In the genomic region with DNA sequence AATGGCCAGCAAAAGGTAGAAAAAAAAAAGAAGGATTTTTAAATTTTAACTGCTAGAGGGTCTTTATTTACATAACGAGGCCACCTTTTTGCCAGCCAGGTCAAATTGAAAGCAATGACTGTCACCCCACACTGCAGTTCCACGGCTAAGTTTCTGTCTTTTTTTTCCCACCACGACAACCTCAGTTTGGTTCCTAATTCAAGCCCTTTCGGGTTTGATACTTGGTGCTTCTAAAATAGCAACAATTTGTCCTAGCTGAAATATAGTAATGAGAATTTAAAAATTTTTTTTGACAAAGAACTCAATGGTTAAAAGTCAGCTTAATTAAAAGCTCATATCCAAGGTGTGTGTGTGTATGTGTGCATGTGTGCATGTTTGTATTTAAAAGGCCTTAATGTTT, we compare ENCODE assay signal across 18 cellular contexts. TPM values are rescaled to one million over a fixed set of nuclear protein-coding genes. Genes with fewer than 3 reads are reported as not detected.
DNase-seq lines count a peak whose midpoint lies in the region; ATAC-seq, FAIRE-seq and TF ChIP-seq lines count a peak whose summit lies in the region.
"Had no signal": no experiment of that assay in that cellular context is flagged by ENCODE, and none has a peak within 500 bp of the region (broad histone marks: within the 10 kb centered on the region; RNA-seq: fewer than 3 reads in every experiment).

No MANE protein-coding gene starts in this region.

- H3K4me3 ChIP-seq in HepG2 (replicated peaks in 1 of 3; ENCODE audit: insufficient read depth in 1 of 3, low read depth in 2 of 3, low read length in 3 of 3) (no peak overlapping the region), MM.1S (ENCODE audit: low read length) (no peak overlapping the region)
- H3K4me3 ChIP-seq: MG63, PC-9 had no signal

- no TSS peak for BruUV-seq in HepG2 (replicated peaks; lab: Mats Ljungman, UMichigan)

- no peak for TF ChIP-seq RAD21 in HepG2 (CRISPR knock-in tag; IDR thresholded peaks at IDR 0.05)

- no peaks in the 10 kb centered on the region for H3K9me2 ChIP-seq in MM.1S (replicated peaks; ENCODE audit: insufficient read depth, low read length)

- CTCF ChIA-PET in HepG2 (lab: Yijun Ruan, JAX; ENCODE audit: low intra/inter-chr PET ratio, low total read pairs), result no interaction called here

- ATAC-seq in GM18498 (IDR thresholded peaks at IDR 0.05; ENCODE audit: unreplicated experiment) (peak; percentile 84), HG02938 (IDR thresholded peaks at IDR 0.05; ENCODE audit: unreplicated experiment) (peak; percentile 67), HepG2 (no peak), GM21526 (IDR thresholded peaks at IDR 0.05; ENCODE audit: low FRiP score, unreplicated experiment) (no peak)

- H3K4me1 ChIP-seq in HepG2 (ENCODE audit: insufficient read depth, low read length), result no peaks in the 10 kb centered on the region
- H3K4me1 ChIP-seq in MM.1S (ENCODE audit: low read length), result no peaks in the 10 kb centered on the region
- H3K4me1 ChIP-seq: BE2C had no signal

- in situ Hi-C loops in HepG2 (cut with HindIII; ENCODE audit: extremely low pct_ligation_motif_present, low pct_unique_long_range_greater_than_20kb), result no loop called here

- intact Hi-C loops in HepG2 (cut with micrococcal nuclease; ENCODE audit: unreplicated experiment), result no loop called here

- H3K36me3 ChIP-seq in HepG2 (replicated peaks in 1 of 2; ENCODE audit: control insufficient read depth in 1 of 2, insufficient read depth in 2 of 2, low read length in 2 of 2) (no peaks in the 10 kb centered on the region), MM.1S (replicated peaks; ENCODE audit: insufficient read depth, low read length) (no peaks in the 10 kb centered on the region)
- H3K36me3 ChIP-seq: BE2C, MG63 had no signal

- no peak for TF ChIP-seq POLR2A in HepG2 (IDR thresholded peaks at IDR 0.05; ENCODE audit: insufficient read depth in 1 of 2, low read depth in 2 of 2, low read length in 2 of 2)

- no peak for FAIRE-seq in HepG2 (lab: Jason Lieb, UNC)

- DNase-seq in GM20000 (ENCODE audit: low spot score), result peak; percentile 36
- no peak for DNase-seq in stimulated activated naive CD4-positive, alpha-beta T cell (lab: John Stamatoyannopoulos, UW)
- no peak for DNase-seq in HepG2 (ENCODE audit: low spot score)
- DNase-seq in MM.1S, result no peak
- DNase-seq: BE2C; Calu3; CD4-positive, alpha-beta T cell; DMS79; GOT3; MG63; NCI-H1092 treated with DMSO at 0.1 percent for 48 hours; NCI-H510A treated with DMSO at 0.1 percent for 48 hours; NCI-H82; PC-9 had no signal

- H3F3A ChIP-seq in MM.1S (ENCODE audit: insufficient read depth, low read length), result no peaks in the 10 kb centered on the region

- H3K9ac ChIP-seq in HepG2 (ENCODE audit: insufficient read depth, low read depth, low read length) (no peak overlapping the region), MM.1S (ENCODE audit: low read length) (no peak overlapping the region)

- POLR2A ChIA-PET in HepG2 (lab: Yijun Ruan, JAX), result no interaction called here

- TF ChIP-seq EP300 in HepG2 (IDR thresholded peaks at IDR 0.05; ENCODE audit: low read depth in 2 of 2, low read length in 2 of 2) (no peak), HepG2 (CRISPR knock-in tag; IDR thresholded peaks at IDR 0.05; ENCODE audit: borderline replicate concordance) (no peak)

- peaks cover 0 to 16% of the 10 kb centered on the region in 2 experiments; a peak in 2 of 5 replicates for H3K27me3 ChIP-seq in HepG2 (ENCODE audit: control insufficient read depth in 1 of 2, insufficient read depth in 2 of 2, low read length in 2 of 2)
- H3K27me3 ChIP-seq in MM.1S (replicated peaks; ENCODE audit: insufficient read depth, low read length), result no peaks in the 10 kb centered on the region
- H3K27me3 ChIP-seq: BE2C, MG63 had no signal

- H3K4me2 ChIP-seq in HepG2 (ENCODE audit: low read depth, low read length) (no peak overlapping the region), MM.1S (ENCODE audit: low read depth, low read length) (no peak overlapping the region)
- H3K4me2 ChIP-seq: PC-9 had no signal

- H3K79me2 ChIP-seq in HepG2 (ENCODE audit: insufficient read depth, low read length) (no peaks in the 10 kb centered on the region), MM.1S (ENCODE audit: low read length) (no peaks in the 10 kb centered on the region)

- no peak for TF ChIP-seq CTCF in GM20000 (IDR thresholded peaks at IDR 0.05; ENCODE audit: extremely low read depth, missing control alignments)
- TF ChIP-seq CTCF in HepG2 (CRISPR knock-in tag; IDR thresholded peaks at IDR 0.05), result no peak
- TF ChIP-seq CTCF in MM.1S (IDR thresholded peaks at IDR 0.05; ENCODE audit: low read length), result no peak

- H3K27ac ChIP-seq in HepG2 (ENCODE audit: extremely low read length, insufficient read depth, low read length) (no peak overlapping the region), MM.1S (ENCODE audit: low read length) (no peak overlapping the region)
- H3K27ac ChIP-seq: PC-9 had no signal

- H3K9me3 ChIP-seq in HepG2 (ENCODE audit: low read length) (peaks cover 36% of the 10 kb centered on the region), MM.1S (replicated peaks; ENCODE audit: insufficient read depth, low read length) (no peaks in the 10 kb centered on the region)
- H3K9me3 ChIP-seq: BE2C had no signal

- H2AFZ ChIP-seq in HepG2 (ENCODE audit: low read length) (no peak overlapping the region), MM.1S (ENCODE audit: low read length) (no peak overlapping the region)
- H2AFZ ChIP-seq: PC-9 had no signal

- WGBS in HepG2 (ENCODE audit: low lambda C conversion rate), result 9% methylated on average over 4 of the region's 4 CpGs

- H4K20me1 ChIP-seq in HepG2 (ENCODE audit: insufficient read depth, low read length) (no peaks in the 10 kb centered on the region), MM.1S (ENCODE audit: insufficient read depth, low read length) (no peaks in the 10 kb centered on the region)

TF ChIP-seq in HepG2, 621 proteins besides CTCF, POLR2A, EP300 and RAD21 (continues in another document):
- TF ChIP-seq, protein P1, sequence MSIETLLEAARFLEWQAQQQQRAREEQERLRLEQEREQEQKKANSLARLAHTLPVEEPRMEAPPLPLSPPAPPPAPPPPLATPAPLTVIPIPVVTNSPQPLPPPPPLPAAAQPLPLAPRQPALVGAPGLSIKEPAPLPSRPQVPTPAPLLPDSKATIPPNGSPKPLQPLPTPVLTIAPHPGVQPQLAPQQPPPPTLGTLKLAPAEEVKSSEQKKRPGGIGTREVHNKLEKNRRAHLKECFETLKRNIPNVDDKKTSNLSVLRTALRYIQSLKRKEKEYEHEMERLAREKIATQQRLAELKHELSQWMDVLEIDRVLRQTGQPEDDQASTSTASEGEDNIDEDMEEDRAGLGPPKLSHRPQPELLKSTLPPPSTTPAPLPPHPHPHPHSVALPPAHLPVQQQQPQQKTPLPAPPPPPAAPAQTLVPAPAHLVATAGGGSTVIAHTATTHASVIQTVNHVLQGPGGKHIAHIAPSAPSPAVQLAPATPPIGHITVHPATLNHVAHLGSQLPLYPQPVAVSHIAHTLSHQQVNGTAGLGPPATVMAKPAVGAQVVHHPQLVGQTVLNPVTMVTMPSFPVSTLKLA (IDR thresholded peaks at IDR 0.05), result no peak

RNA-seq across cellular contexts. Expression of a gene that starts 16.4 kb away (rescaled TPM):
- not detected in 2 replicates for total RNA-seq in HepG2 (2016; rRNA removed; fragmentation: Illumina TruSeq; extraction: Trizol)
- not detected in 2 replicates for total RNA-seq in HepG2 (2016; cell fraction: cytosol; rRNA removed; fragmentation: Illumina TruSeq; extraction: Trizol; ENCODE audit: low read depth)
- not detected in 2 replicates for total RNA-seq in HepG2 (2016; cell fraction: insoluble cytoplasmic fraction; rRNA removed; fragmentation: Illumina TruSeq; extraction: Trizol)
- not detected in 2 replicates for total RNA-seq in HepG2 (2016; cell fraction: membrane; rRNA removed; fragmentation: Illumina TruSeq; extraction: Trizol)
- not detected in 2 replicates for total RNA-seq in HepG2 (2016; cell fraction: nucleus; rRNA removed; fragmentation: Illumina TruSeq; extraction: Trizol)
- not detected in 2 replicates for polyA plus RNA-seq in HepG2 (2011; rRNA removed)
- polyA plus RNA-seq in HepG2 (2011; cell fraction: cytosol; rRNA removed), result not detected in 2 replicates
- not detected in 2 replicates for polyA plus RNA-seq in HepG2 (2011; cell fraction: nucleus; rRNA removed)
- not detected in 2 replicates for polyA plus RNA-seq in HepG2 (2012)
- not detected in 2 replicates for polyA plus RNA-seq in HepG2 (2016; cell fraction: cytosol; fragmentation: Illumina TruSeq; extraction: Trizol; ENCODE audit: low read depth)
- polyA plus RNA-seq in HepG2 (2016; cell fraction: insoluble cytoplasmic fraction; fragmentation: Illumina TruSeq; extraction: Trizol; ENCODE audit: low read depth), result not detected in 2 replicates
- not detected in 2 replicates for polyA plus RNA-seq in HepG2 (2016; cell fraction: membrane; fragmentation: Illumina TruSeq; extraction: Trizol; ENCODE audit: low read depth)
- not detected in 2 replicates for polyA plus RNA-seq in HepG2 (2016; cell fraction: nucleus; fragmentation: Illumina TruSeq; extraction: Trizol; ENCODE audit: insufficient read depth, low read depth)
- polyA minus RNA-seq in HepG2 (2011; rRNA and poly(A)+ RNA removed; ENCODE audit: low replicate concordance), result not detected in 2 replicates
- not detected in 2 replicates for polyA minus RNA-seq in HepG2 (2011; cell fraction: cytosol; rRNA and poly(A)+ RNA removed)
- polyA minus RNA-seq in HepG2 (2011; cell fraction: nucleus; rRNA and poly(A)+ RNA removed), result not detected in 2 replicates
- total RNA-seq: Calu3; CD4-positive, alpha-beta T cell; PC-9; SK-MEL-5 had no signal

RNA-seq across cellular contexts. Expression of a gene that starts 36.4 kb away (rescaled TPM):
- 8.5 and 14.2 TPM in 2 replicates for total RNA-seq in HepG2 (2016; rRNA removed; fragmentation: Illumina TruSeq; extraction: Trizol)
- total RNA-seq in HepG2 (2016; cell fraction: cytosol; rRNA removed; fragmentation: Illumina TruSeq; extraction: Trizol; ENCODE audit: low read depth), result 2.4 and 3.0 TPM in 2 replicates
- 7.1 and 13.1 TPM in 2 replicates for total RNA-seq in HepG2 (2016; cell fraction: insoluble cytoplasmic fraction; rRNA removed; fragmentation: Illumina TruSeq; extraction: Trizol)
- total RNA-seq in HepG2 (2016; cell fraction: membrane; rRNA removed; fragmentation: Illumina TruSeq; extraction: Trizol), result 6.9 and 7.7 TPM in 2 replicates
- total RNA-seq in HepG2 (2016; cell fraction: nucleus; rRNA removed; fragmentation: Illumina TruSeq; extraction: Trizol), result 12.2 and 15.8 TPM in 2 replicates
- polyA plus RNA-seq in HepG2 (2011; rRNA removed), result 10.5 and 11.5 TPM in 2 replicates
- 8.3 and 11.0 TPM in 2 replicates for polyA plus RNA-seq in HepG2 (2011; cell fraction: cytosol; rRNA removed)
- 9.0 and 10.7 TPM in 2 replicates for polyA plus RNA-seq in HepG2 (2011; cell fraction: nucleus; rRNA removed)
- polyA plus RNA-seq in HepG2 (2012), result 8.8 TPM in 2 replicates
- 1.5 and 2.5 TPM in 2 replicates for polyA plus RNA-seq in HepG2 (2016; cell fraction: cytosol; fragmentation: Illumina TruSeq; extraction: Trizol; ENCODE audit: low read depth)
- polyA plus RNA-seq in HepG2 (2016; cell fraction: insoluble cytoplasmic fraction; fragmentation: Illumina TruSeq; extraction: Trizol; ENCODE audit: low read depth), result 6.7 and 7.6 TPM in 2 replicates
- 4.5 and 6.1 TPM in 2 replicates for polyA plus RNA-seq in HepG2 (2016; cell fraction: membrane; fragmentation: Illumina TruSeq; extraction: Trizol; ENCODE audit: low read depth)
- 20.4 and 23.1 TPM in 2 replicates for polyA plus RNA-seq in HepG2 (2016; cell fraction: nucleus; fragmentation: Illumina TruSeq; extraction: Trizol; ENCODE audit: insufficient read depth, low read depth)
- 14.1 and 16.5 TPM in 2 replicates for polyA minus RNA-seq in HepG2 (2011; rRNA and poly(A)+ RNA removed; ENCODE audit: low replicate concordance)
- 8.0 and 9.3 TPM in 2 replicates for polyA minus RNA-seq in HepG2 (2011; cell fraction: cytosol; rRNA and poly(A)+ RNA removed)
- 17.4 and 18.0 TPM in 2 replicates for polyA minus RNA-seq in HepG2 (2011; cell fraction: nucleus; rRNA and poly(A)+ RNA removed)
- total RNA-seq: PC-9 had no signal

Comparison
In these comparisons a context has a peak if more than half of its experiments do, and no peak if none do; other contexts are left out.
1. ATAC-seq: peak in GM18498 (single experiment) and HG02938 (single experiment); none in HepG2 (single experiment) and GM21526 (single experiment).